Comparison of ENCODE assay signal across 18 cellular contexts in the genomic region with DNA sequence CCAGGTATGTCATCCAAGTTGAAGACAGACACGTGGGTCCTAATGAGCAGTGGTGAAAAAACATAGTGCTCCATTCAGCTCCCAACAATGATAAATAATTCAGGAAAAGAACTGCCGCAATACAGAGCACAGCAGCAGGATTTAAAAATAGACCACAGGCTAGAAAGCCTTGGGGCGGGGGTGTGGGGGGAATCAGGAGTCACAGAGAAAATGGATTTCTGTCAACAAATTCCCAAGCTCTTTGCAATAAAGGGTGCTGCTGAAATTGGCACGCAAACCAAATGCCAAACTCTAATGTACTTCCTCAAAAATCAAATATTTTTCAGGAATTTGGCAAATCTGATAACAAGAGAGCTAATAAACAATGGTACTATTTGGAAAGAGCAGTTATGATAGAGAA. TPM values are rescaled to one million over a fixed set of nuclear protein-coding genes. Genes with fewer than 3 reads are reported as not detected.
DNase-seq lines count a peak whose midpoint lies in the region; ATAC-seq and TF ChIP-seq lines count a peak whose summit lies in the region.
"Had no signal": no experiment of that assay in that cellular context is flagged by ENCODE, and none has a peak within 500 bp of the region (broad histone marks: within the 10 kb centered on the region; RNA-seq: fewer than 3 reads in every experiment).

No MANE protein-coding gene starts in this region.

- peak overlapping the region; percentile 68 to 70 for H3K27ac ChIP-seq in ascending aorta
- peak overlapping the region in 2 of 4 donors; percentile 29 to 44 for H3K27ac ChIP-seq in gastroesophageal sphincter

- no peaks in the 10 kb centered on the region for H3K36me3 ChIP-seq in ascending aorta
- H3K36me3 ChIP-seq in gastroesophageal sphincter = no peaks in the 10 kb centered on the region

- DNase-seq in Ammon's horn (ENCODE audit: low spot score) (peak; percentile 16), ascending aorta (ENCODE audit: low spot score in 2 of 2) (peak in 1 of 2 donors; percentile 69), pons (ENCODE audit: low spot score) (peak; percentile 41), NCI-H146 (lab: John Stamatoyannopoulos, UW) (no peak), kidney tubule cell (ENCODE audit: low spot score) (no peak)
- no peak for DNase-seq in stimulated activated CD4-positive, alpha-beta T cell treated with anti-CD3 and anti-CD28 coated beads, Interleukin-12 subunit alpha, Interleukin-12 subunit beta, amount 100 ng/mL, for 4 hours
- DNase-seq: activated naive CD8-positive, alpha-beta T cell treated with anti-CD3 and anti-CD28 coated beads, Interleukin-2, amount 50 U/mL, for 24 hours; COR-L47; MG63; NCI-H1694; nephron progenitor cell; NK-92 treated with Interleukin-12 subunit alpha and Interleukin-12 subunit beta, amount 100 ng/mL, for 24 hours; stimulated activated naive CD8-positive, alpha-beta T cell treated with anti-CD3 and anti-CD28 coated beads, Interleukin-15, amount 100 ng/mL, for 72 hours had no signal

- H3K9me3 ChIP-seq in ascending aorta (no peaks in the 10 kb centered on the region), gastroesophageal sphincter (no peaks in the 10 kb centered on the region)

- no peak for TF ChIP-seq CTCF in ascending aorta (IDR thresholded peaks at IDR 0.05)
- TF ChIP-seq CTCF in gastroesophageal sphincter (IDR thresholded peaks at IDR 0.05) = no peak

- 18 to 38% methylated on average over 3 to 4 of the region's 4 CpGs for WGBS in gastroesophageal sphincter (ENCODE audit: low coverage in 1 of 2), 2 donors

- peaks cover 3 to 18% of the 10 kb centered on the region in 2 donors for H3K4me1 ChIP-seq in ascending aorta
- peaks cover 2 to 27% (median 5%) of the 10 kb centered on the region in 3 donors for H3K4me1 ChIP-seq in gastroesophageal sphincter

- TF ChIP-seq EP300 in gastroesophageal sphincter (IDR thresholded peaks at IDR 0.05) = no peak

- intact Hi-C loops in ascending aorta (cut with DNase I) = loop anchor here (5.0 kb wide), 1 partner anchor 80 kb away; no protein-coding TSS in a partner anchor

- ATAC-seq in gastroesophageal sphincter = peak; percentile 31
- no peak for ATAC-seq in GM18502 (IDR thresholded peaks at IDR 0.05; ENCODE audit: poor library complexity, unreplicated experiment)
- ATAC-seq: activated naive CD8-positive, alpha-beta T cell treated with anti-CD3 and anti-CD28 coated beads, Interleukin-2, amount 50 U/mL, for 24 hours; activated T-helper 17 cell treated with anti-CD3 and anti-CD28 coated beads, Interleukin-2, amount 50 U/mL, for 72 hours; HepG2; stimulated activated naive CD8-positive, alpha-beta T cell treated with anti-CD3 and anti-CD28 coated beads, Interleukin-15, amount 100 ng/mL, for 72 hours had no signal

- no peak overlapping the region for H3K4me3 ChIP-seq in ascending aorta
- H3K4me3 ChIP-seq in gastroesophageal sphincter = no peak overlapping the region
- H3K4me3 ChIP-seq: lung, MG63 had no signal

- TF ChIP-seq POLR2A in gastroesophageal sphincter (IDR thresholded peaks at IDR 0.05) = no peak

- H3K27me3 ChIP-seq in ascending aorta (no peaks in the 10 kb centered on the region), gastroesophageal sphincter (no peaks in the 10 kb centered on the region)
- H3K27me3 ChIP-seq: MG63 had no signal

RNA-seq across cellular contexts. Expression of gene R3HDM2, which starts 58.6 kb away (rescaled TPM):
- 49.5 TPM for total RNA-seq in ascending aorta
- total RNA-seq in gastroesophageal sphincter = 10 to 100 TPM; 38.0 to 60.1 (median 45.9) TPM

Comparison
In these comparisons a context has a peak if more than half of its experiments do, and no peak if none do; other contexts are left out.
1. DNase-seq: peak in Ammon's horn (single experiment) and pons (single experiment); none in NCI-H146 (single experiment), stimulated activated CD4-positive, alpha-beta T cell treated with anti-CD3 and anti-CD28 coated beads, Interleukin-12 subunit alpha, Interleukin-12 subunit beta, amount 100 ng/mL, for 4 hours (single experiment) and kidney tubule cell (single experiment).